Comparison of ENCODE assay signal across 8 cellular contexts in genomic region chr19:50728084-50728737, GRCh38. TPM values are rescaled to one million over a fixed set of nuclear protein-coding genes. Genes with fewer than 3 reads are reported as not detected.
DNase-seq lines count a peak whose midpoint lies in the region; TF ChIP-seq lines count a peak whose summit lies in the region.

No MANE protein-coding gene starts in this region.

- TF ChIP-seq RAD21 in SK-N-SH (IDR thresholded peaks at IDR 0.05; ENCODE audit: low read length): no peak

- no peaks in the 10 kb centered on the region for H3K36me3 ChIP-seq in SK-N-SH (replicated peaks in 1 of 2; ENCODE audit: control insufficient read depth in 1 of 2, insufficient read depth in 2 of 2, low read length in 1 of 2)

- H3K27me3 ChIP-seq in SK-N-SH (ENCODE audit: insufficient read depth): 0 out of 2 replicates have a peak, but pooled peaks cover 10% of the 10 kb centered on the region

- H3F3A ChIP-seq in SK-N-SH (replicated peaks; ENCODE audit: insufficient read depth): peaks cover 3% of the 10 kb centered on the region

- TF ChIP-seq CTCF in SK-N-SH (IDR thresholded peaks at IDR 0.05): no peak
- TF ChIP-seq CTCF in GM10266 (IDR thresholded peaks at IDR 0.05; ENCODE audit: control insufficient read depth, insufficient read depth, low read depth, missing control alignments): no peak

- CTCF ChIA-PET in SK-N-SH (lab: Yijun Ruan, JAX): no interaction called here

- no peaks in the 10 kb centered on the region for H3K9me2 ChIP-seq in SK-N-SH

- no peak overlapping the region for H3K27ac ChIP-seq in SK-N-SH (ENCODE audit: low read depth in 2 of 2, low read length in 1 of 2)

- H3K9ac ChIP-seq in SK-N-SH: no peak overlapping the region

- H4K20me1 ChIP-seq in SK-N-SH (ENCODE audit: insufficient read depth): no peaks in the 10 kb centered on the region

- 59% methylated on average over 30 of the region's 39 CpGs for WGBS in SK-N-SH (ENCODE audit: low lambda C conversion rate)

- H3K9me3 ChIP-seq in SK-N-SH (no peaks in the 10 kb centered on the region), iPS-18c (ENCODE audit: control insufficient read depth, insufficient read depth, low read length) (no peaks in the 10 kb centered on the region)

- TF ChIP-seq EP300 in SK-N-SH (IDR thresholded peaks at IDR 0.05; ENCODE audit: borderline replicate concordance in 1 of 2, low read depth in 1 of 2, low read length in 1 of 2): no peak

- peaks cover 13% of the 10 kb centered on the region for H3K79me2 ChIP-seq in SK-N-SH (ENCODE audit: insufficient read depth)

- H3K4me3 ChIP-seq in SK-N-SH (ENCODE audit: low read depth in 2 of 2, low read length in 1 of 2) (peak overlapping the region in 1 of 2 experiments; percentile 7; a peak in 1 of 4 replicates), iPS-18c (ENCODE audit: insufficient read depth, low read depth, low read length) (peak overlapping the region; percentile 38; the same call in 1 of the 2 replicates)

- H3K4me2 ChIP-seq in SK-N-SH: no peak overlapping the region

- DNase-seq in G401 (ENCODE audit: low spot score): peak; percentile 95
- DNase-seq in SK-N-SH: peak; percentile 79
- DNase-seq in amygdala (lab: John Stamatoyannopoulos, UW): peak in 50 of 56 donors; percentile 13 to 91 (median 70)
- DNase-seq in stimulated activated CD4-positive, alpha-beta T cell treated with anti-CD3 and anti-CD28 coated beads, Interleukin-2, amount 100 ng/mL, for 4 hours (ENCODE audit: low read depth): peak; percentile 74
- no peak for DNase-seq in A172 (ENCODE audit: low spot score)
- DNase-seq in ACHN: no peak
- DNase-seq in GM10266 (ENCODE audit: extremely low spot score): no peak

- POLR2A ChIA-PET in SK-N-SH (lab: Yijun Ruan, JAX): no interaction called here

- in situ Hi-C loops in G401 (cut with HindIII; ENCODE audit: low sequenced_read_pairs) (no loop called here), ACHN (cut with HindIII; ENCODE audit: low pct_ligation_motif_present, low pct_unique_long_range_greater_than_20kb, low sequenced_read_pairs) (no loop called here)

- peaks cover 0 to 21% of the 10 kb centered on the region in 2 experiments; a peak in 2 of 4 replicates for H3K4me1 ChIP-seq in SK-N-SH (ENCODE audit: control insufficient read depth in 1 of 2, insufficient read depth in 2 of 2, low read depth in 1 of 2, low read length in 1 of 2)

- H2AFZ ChIP-seq in SK-N-SH (ENCODE audit: low read depth): no peak overlapping the region

TF ChIP-seq in SK-N-SH, 30 proteins besides CTCF, POLR2A, EP300 and RAD21:
- TF ChIP-seq TCF12 (IDR thresholded peaks at IDR 0.05) (no peak), GATA2 (CRISPR knock-in tag; IDR thresholded peaks at IDR 0.05) (no peak), GABPA (IDR thresholded peaks at IDR 0.05; ENCODE audit: low read depth) (no peak), FOXJ3 (CRISPR knock-in tag; IDR thresholded peaks at IDR 0.05) (no peak), TEAD4 (IDR thresholded peaks at IDR 0.05; ENCODE audit: borderline replicate concordance, insufficient read depth) (no peak), TAF1 (IDR thresholded peaks at IDR 0.05; ENCODE audit: borderline replicate concordance, low read depth, low read length) (no peak), YY1 (IDR thresholded peaks at IDR 0.05; ENCODE audit: low read depth) (no peak), JUND (IDR thresholded peaks at IDR 0.05) (no peak), RFX5 (IDR thresholded peaks at IDR 0.05; ENCODE audit: low read length) (no peak), FOXM1 (IDR thresholded peaks at IDR 0.05; ENCODE audit: low read depth) (no peak), USF1 (IDR thresholded peaks at IDR 0.05; ENCODE audit: borderline replicate concordance, low read depth) (no peak), SIN3A (IDR thresholded peaks at IDR 0.05; ENCODE audit: borderline replicate concordance, low read depth, low read length) (no peak), MAX (IDR thresholded peaks at IDR 0.05; ENCODE audit: low read depth) (no peak; the same call in 1 of the 2 replicates), USF2 (IDR thresholded peaks at IDR 0.05; ENCODE audit: borderline replicate concordance, low read depth, low read length) (no peak), RXRA (IDR thresholded peaks at IDR 0.05; ENCODE audit: borderline replicate concordance, low read depth) (no peak), MEF2A (IDR thresholded peaks at IDR 0.05; ENCODE audit: borderline replicate concordance, low read depth) (no peak)
TF ChIP-seq in SK-N-SH: peak in this region for 0.

RNA-seq across cellular contexts. Expression of gene CLEC11A, which starts 5.0 kb away (rescaled TPM):
- total RNA-seq in G401 (2014; rRNA removed; shearing (Covaris generic)): 91.4 and 132 TPM in 2 replicates
- polyA plus RNA-seq in SK-N-SH (2012; rRNA removed): 4.4 and 5.1 TPM in 2 replicates
- polyA plus RNA-seq in SK-N-SH (2012; cell fraction: cytosol; rRNA removed): 2.4 and 4.2 TPM in 2 replicates
- 4.9 and 12.2 TPM in 2 replicates for polyA plus RNA-seq in SK-N-SH (2012; cell fraction: nucleus; rRNA removed)
- total RNA-seq in A172 (2014; rRNA removed; shearing (Covaris generic)): 4.8 and 7.9 TPM in 2 replicates

RNA-seq across cellular contexts. Expression of gene SHANK1, which starts 8.6 kb away (rescaled TPM):
- 14.0 and 16.4 TPM in 2 replicates for total RNA-seq in G401 (2014; rRNA removed; shearing (Covaris generic))
- polyA plus RNA-seq in SK-N-SH (2012; rRNA removed): 0.28 and 0.31 TPM in 2 replicates
- polyA plus RNA-seq in SK-N-SH (2012; cell fraction: cytosol; rRNA removed): 0.08 and 0.35 TPM in 2 replicates
- 1.6 and 2.0 TPM in 2 replicates for polyA plus RNA-seq in SK-N-SH (2012; cell fraction: nucleus; rRNA removed)
- 0.40 and 0.48 TPM in 2 replicates for total RNA-seq in A172 (2014; rRNA removed; shearing (Covaris generic))

RNA-seq across cellular contexts. Expression of gene GPR32, which starts 42.1 kb away (rescaled TPM):
- not detected in 2 replicates for total RNA-seq in G401 (2014; rRNA removed; shearing (Covaris generic))
- polyA plus RNA-seq in SK-N-SH (2012; rRNA removed): not detected in 2 replicates
- polyA plus RNA-seq in SK-N-SH (2012; cell fraction: cytosol; rRNA removed): not detected in 2 replicates
- 0.07 TPM in 1 of 2 replicates, not detected in the other for polyA plus RNA-seq in SK-N-SH (2012; cell fraction: nucleus; rRNA removed)
- total RNA-seq in A172 (2014; rRNA removed; shearing (Covaris generic)): not detected in 2 replicates

Comparison
In these comparisons a context has a peak if more than half of its experiments do, and no peak if none do; other contexts are left out.
1. DNase-seq: peak in G401 (single experiment), SK-N-SH (single experiment), amygdala (50 of 56) and stimulated activated CD4-positive, alpha-beta T cell treated with anti-CD3 and anti-CD28 coated beads, Interleukin-2, amount 100 ng/mL, for 4 hours (single experiment); none in A172 (single experiment), ACHN (single experiment) and GM10266 (single experiment).
2. RNA of gene CLEC11A, which starts 5.0 kb away (total RNA-seq): 91.4 to 132 TPM in G401; 4.8 to 7.9 TPM in A172; every median in the first group is over 10 times any median in the second.
3. RNA of gene SHANK1, which starts 8.6 kb away (total RNA-seq): 14.0 to 16.4 TPM in G401; 0.40 to 0.48 TPM in A172; every median in the first group is over 10 times any median in the second.